9 cellular contexts compared by ENCODE assay signal in the genomic region with DNA sequence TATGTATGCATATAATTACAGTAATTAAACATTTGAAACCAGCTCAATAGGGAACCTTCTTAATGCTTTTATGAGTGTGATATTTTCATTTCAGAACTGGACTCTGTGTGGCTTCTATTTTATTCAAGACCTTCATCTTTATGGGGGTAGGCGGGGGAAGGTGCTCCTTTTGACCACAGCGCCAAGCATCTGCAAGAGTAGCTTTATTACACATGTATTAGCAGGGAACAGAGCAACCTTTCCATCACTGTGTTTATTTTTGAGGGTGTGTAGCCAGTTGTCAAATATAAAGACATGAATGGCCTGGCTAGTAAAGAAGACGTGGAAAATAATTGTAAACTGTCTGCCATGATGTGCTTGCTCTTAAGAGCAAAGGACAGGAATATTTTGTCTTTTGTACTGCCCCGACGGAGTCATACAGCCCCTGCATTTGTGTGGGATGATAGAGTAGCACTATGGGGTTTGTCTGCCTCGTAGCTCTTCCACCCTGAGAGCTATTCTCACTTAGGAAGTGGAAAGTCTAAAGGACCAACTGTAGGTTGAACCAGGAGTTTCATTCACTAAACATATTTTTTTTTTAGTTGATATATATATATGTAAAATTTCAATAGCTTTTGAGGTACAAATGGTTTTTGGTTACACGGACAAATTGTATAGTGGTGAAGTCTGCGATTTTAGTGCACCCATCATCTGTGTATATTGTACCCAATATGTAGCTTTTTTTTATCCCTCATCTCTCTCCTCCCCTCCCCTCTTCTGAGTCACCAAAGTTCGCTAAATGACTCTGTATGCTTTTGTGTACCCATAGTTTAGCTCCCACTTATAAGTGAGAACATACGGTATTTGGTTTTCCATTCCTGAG.
DNase-seq lines count a peak whose midpoint lies in the region; ATAC-seq, FAIRE-seq and TF ChIP-seq lines count a peak whose summit lies in the region.
"Had no signal": no experiment of that assay in that cellular context is flagged by ENCODE, and none has a peak within 500 bp of the region (broad histone marks: within the 10 kb centered on the region; RNA-seq: fewer than 3 reads in every experiment).

No MANE protein-coding gene starts in this region.

- no peak overlapping the region for H3K4me2 ChIP-seq in astrocyte (ENCODE audit: low read length)

- H3K4me1 Mint-ChIP-seq in activated CD4-positive, alpha-beta T cell treated with anti-CD3 and anti-CD28 coated beads, Interleukin-2, amount 10 ng/mL, durations not matched to agents 7 days and 5 days, result peaks cover 63% of the 10 kb centered on the region
- H3K4me1 Mint-ChIP-seq in astrocyte (ENCODE audit: low read depth, unreplicated experiment), result peaks cover 40% of the 10 kb centered on the region

- no peak for TF ChIP-seq CTCF in astrocyte (IDR thresholded peaks at IDR 0.05; ENCODE audit: insufficient read depth, low read depth, low read length)

- no peak for DNase-seq in activated CD4-positive, alpha-beta T cell treated with anti-CD3 and anti-CD28 coated beads, Interleukin-2, amount 10 ng/mL, durations not matched to agents 7 days and 5 days
- no peak for DNase-seq in activated CD4-positive, alpha-beta T cell treated with anti-CD3 and anti-CD28 coated beads, Interleukin-2, amount 50 U/mL, for 1 hour
- DNase-seq in NCI-H1930 (lab: John Stamatoyannopoulos, UW) (peak; percentile 85 to 91), astrocyte (ENCODE audit: low read depth) (no peak), GF-D8 (lab: John Stamatoyannopoulos, UW) (no peak), posterior vena cava (ENCODE audit: low spot score) (no peak)
- peak; percentile 9 for DNase-seq in stimulated activated naive CD8-positive, alpha-beta T cell treated with anti-CD3 and anti-CD28 coated beads, Interleukin-15, Interleukin-2, amounts not matched to agents 100 U/mL and 50 U/mL, for 24 hours
- DNase-seq: effector CD8-positive, alpha-beta T cell had no signal

- H3K4me1 ChIP-seq in astrocyte (ENCODE audit: insufficient read depth, low read length), result peaks cover 3% of the 10 kb centered on the region

- POLR2A ChIA-PET in activated CD4-positive, alpha-beta T cell treated with anti-CD3 and anti-CD28 coated beads, Interleukin-2, amount 10 ng/mL, durations not matched to agents 7 days and 5 days (lab: Charles Lee), result interaction anchor here (0.7 kb wide), 1 partner anchor 20 kb away, joined by 4 read pairs; no protein-coding TSS in a partner anchor

- no peaks in the 10 kb centered on the region for H3K79me2 ChIP-seq in astrocyte (ENCODE audit: insufficient read depth, low read length)

- no peak overlapping the region for H3K4me3 ChIP-seq in astrocyte (ENCODE audit: insufficient read depth, low read depth, low read length)

- no peaks in the 10 kb centered on the region for H3K9me3 ChIP-seq in astrocyte (ENCODE audit: insufficient read depth, low read depth, low read length)

- intact Hi-C loops in posterior vena cava (cut with DNase I), result no loop called here

- H2AFZ ChIP-seq in astrocyte (ENCODE audit: low read depth, low read length), result no peak overlapping the region

- H3K9me3 Mint-ChIP-seq in activated CD4-positive, alpha-beta T cell treated with anti-CD3 and anti-CD28 coated beads, Interleukin-2, amount 10 ng/mL, durations not matched to agents 7 days and 5 days, result peaks cover 29% of the 10 kb centered on the region
- peaks cover 7% of the 10 kb centered on the region for H3K9me3 Mint-ChIP-seq in astrocyte (ENCODE audit: unreplicated experiment)

- H3K27me3 ChIP-seq in astrocyte (ENCODE audit: insufficient read depth, low read length), result no peaks in the 10 kb centered on the region

- CTCF ChIA-PET in activated CD4-positive, alpha-beta T cell treated with anti-CD3 and anti-CD28 coated beads, Interleukin-2, amount 10 ng/mL, durations not matched to agents 7 days and 5 days (lab: Charles Lee), result interaction anchor here (1.0 to 3.5 kb wide), 5 partner anchors 14 to 120 kb away, joined by 3 to 11 read pairs (median 4); a partner anchor contains a TSS

- no peak for FAIRE-seq in astrocyte (lab: Jason Lieb, UNC)

- ATAC-seq in stimulated activated naive CD8-positive, alpha-beta T cell treated with anti-CD3 and anti-CD28 coated beads, Interleukin-15, Interleukin-2, amounts not matched to agents 100 U/mL and 50 U/mL, for 24 hours, result peak; percentile 82
- no peak for ATAC-seq in GM18519 (IDR thresholded peaks at IDR 0.05; ENCODE audit: low FRiP score, unreplicated experiment)

- no peaks in the 10 kb centered on the region for H3K27me3 Mint-ChIP-seq in activated CD4-positive, alpha-beta T cell treated with anti-CD3 and anti-CD28 coated beads, Interleukin-2, amount 10 ng/mL, durations not matched to agents 7 days and 5 days
- no peaks in the 10 kb centered on the region for H3K27me3 Mint-ChIP-seq in astrocyte (ENCODE audit: low read depth, unreplicated experiment)

- no peak overlapping the region for H3K27ac ChIP-seq in astrocyte (ENCODE audit: low read depth, low read length)

- no peaks in the 10 kb centered on the region for H3K36me3 ChIP-seq in astrocyte (ENCODE audit: insufficient read depth, low read length)

- peak overlapping the region; percentile 11 for H3K4me3 Mint-ChIP-seq in activated CD4-positive, alpha-beta T cell treated with anti-CD3 and anti-CD28 coated beads, Interleukin-2, amount 10 ng/mL, durations not matched to agents 7 days and 5 days
- H3K4me3 Mint-ChIP-seq in astrocyte (ENCODE audit: unreplicated experiment), result peak overlapping the region; percentile 13

- no peaks in the 10 kb centered on the region for H4K20me1 ChIP-seq in astrocyte (ENCODE audit: insufficient read depth, low read length)

- no peak overlapping the region for H3K9ac ChIP-seq in astrocyte (ENCODE audit: low read length)

- H3K36me3 Mint-ChIP-seq in activated CD4-positive, alpha-beta T cell treated with anti-CD3 and anti-CD28 coated beads, Interleukin-2, amount 10 ng/mL, durations not matched to agents 7 days and 5 days (ENCODE audit: low read depth), result peaks cover 14% of the 10 kb centered on the region
- H3K36me3 Mint-ChIP-seq in astrocyte (ENCODE audit: low read depth, unreplicated experiment), result peaks cover 3% of the 10 kb centered on the region

- H3K27ac Mint-ChIP-seq in activated CD4-positive, alpha-beta T cell treated with anti-CD3 and anti-CD28 coated beads, Interleukin-2, amount 10 ng/mL, durations not matched to agents 7 days and 5 days, result peak overlapping the region; percentile 85
- H3K27ac Mint-ChIP-seq in astrocyte (ENCODE audit: unreplicated experiment), result peak overlapping the region; percentile 77

Comparison
In these comparisons a context has a peak if more than half of its experiments do, and no peak if none do; other contexts are left out.
1. DNase-seq: peak in NCI-H1930 (2 of 2) and stimulated activated naive CD8-positive, alpha-beta T cell treated with anti-CD3 and anti-CD28 coated beads, Interleukin-15, Interleukin-2, amounts not matched to agents 100 U/mL and 50 U/mL, for 24 hours (single experiment); none in activated CD4-positive, alpha-beta T cell treated with anti-CD3 and anti-CD28 coated beads, Interleukin-2, amount 10 ng/mL, durations not matched to agents 7 days and 5 days (single experiment), activated CD4-positive, alpha-beta T cell treated with anti-CD3 and anti-CD28 coated beads, Interleukin-2, amount 50 U/mL, for 1 hour (single experiment), astrocyte (single experiment), GF-D8 (single experiment) and posterior vena cava (single experiment).